Comparison of ENCODE assay signal across 17 cellular contexts in genomic region chr19:2973229-2973628, GRCh38. TPM values are rescaled to one million over a fixed set of nuclear protein-coding genes. Genes with fewer than 3 reads are reported as not detected.
DNase-seq lines count a peak whose midpoint lies in the region; ATAC-seq and TF ChIP-seq lines count a peak whose summit lies in the region.
"Had no signal": no experiment of that assay in that cellular context is flagged by ENCODE, and none has a peak within 500 bp of the region (broad histone marks: within the 10 kb centered on the region; RNA-seq: fewer than 3 reads in every experiment).

No MANE protein-coding gene starts in this region.

- ATAC-seq in Right ventricle myocardium superior (ENCODE audit: poor library complexity) (peak; percentile 27), HG02763 (IDR thresholded peaks at IDR 0.05; ENCODE audit: unreplicated experiment) (no peak)
- ATAC-seq: pancreas, PC-3 had no signal

- intact Hi-C loops in Right ventricle myocardium superior (cut with DNase I) (loop anchor here (5.0 kb wide), 1 partner anchor 54 kb away; the partner anchor contains the start of gene TLE2), ovary (cut with DNase I) (no loop called here)

- no peaks in the 10 kb centered on the region for H3K27me3 ChIP-seq in ovary
- no peaks in the 10 kb centered on the region for H3K27me3 ChIP-seq in tibial nerve
- H3K27me3 ChIP-seq: pancreas had no signal

- 23 to 41% (median 38%) methylated on average over 8 of the region's 8 CpGs for WGBS in ovary, 3 donors
- WGBS in tibial nerve, 2 donors: 44 to 55% methylated on average over 8 of the region's 8 CpGs

- peaks cover 16% of the 10 kb centered on the region for H3K4me1 ChIP-seq in ovary (ENCODE audit: insufficient read depth)
- H3K4me1 ChIP-seq in tibial nerve: peaks cover 0 to 93% (median 48%) of the 10 kb centered on the region in 4 donors

- no peak overlapping the region for H3K4me3 ChIP-seq in coronary artery
- no peak overlapping the region for H3K4me3 ChIP-seq in ovary
- H3K4me3 ChIP-seq in tibial nerve: no peak overlapping the region
- H3K4me3 ChIP-seq: lung, pancreas had no signal

- TF ChIP-seq EP300 in ovary (IDR thresholded peaks at IDR 0.05) (peak; percentile 96), tibial nerve (IDR thresholded peaks at IDR 0.05) (peak; percentile 80 to 83)

- no peaks in the 10 kb centered on the region for H3K36me3 ChIP-seq in ovary
- H3K36me3 ChIP-seq in tibial nerve: no peaks in the 10 kb centered on the region
- H3K36me3 ChIP-seq: pancreas had no signal

- H3K27ac ChIP-seq in coronary artery (peak overlapping the region; percentile 53 to 84), ovary (no peak overlapping the region), tibial nerve (peak overlapping the region in 3 of 4 donors; percentile 19 to 86 (median 83))
- H3K27ac ChIP-seq: HL-60 had no signal

- no peak for DNase-seq in coronary artery (ENCODE audit: low spot score)
- DNase-seq in Right ventricle myocardium superior: peak; percentile 78
- peak in 1 of 5 donors; percentile 63 for DNase-seq in ovary
- DNase-seq in tibial nerve (ENCODE audit: low spot score in 2 of 2): peak in 1 of 2 donors; percentile 66
- DNase-seq in medulla oblongata (ENCODE audit: extremely low spot score): no peak
- DNase-seq in activated effector memory CD4-positive, alpha-beta T cell treated with Interleukin-2 at 50 U/mL for 16 hours: no peak
- DNase-seq: activated CD4-positive, alpha-beta memory T cell treated with anti-CD3 and anti-CD28 coated beads for 36 hours; activated naive CD4-positive, alpha-beta T cell treated with anti-CD3 and anti-CD28 coated beads, Interleukin-2, amount 50 U/mL, for 16 hours; activated T-cell treated with anti-CD3 and anti-CD28 coated beads for 4 hours; DMS79; NCI-H1417 treated with DMSO at 0.1 percent for 48 hours; NCI-H748 treated with DMSO at 0.1 percent for 48 hours; pancreas; PC-3 had no signal

- TF ChIP-seq CTCF in coronary artery (IDR thresholded peaks at IDR 0.05): no peak
- no peak for TF ChIP-seq CTCF in ovary (IDR thresholded peaks at IDR 0.05)
- no peak for TF ChIP-seq CTCF in tibial nerve (IDR thresholded peaks at IDR 0.05)

- no peaks in the 10 kb centered on the region for H3K9me3 ChIP-seq in ovary
- H3K9me3 ChIP-seq in tibial nerve: no peaks in the 10 kb centered on the region
- H3K9me3 ChIP-seq: pancreas had no signal

- TF ChIP-seq POLR2A in ovary (IDR thresholded peaks at IDR 0.05) (no peak), tibial nerve (IDR thresholded peaks at IDR 0.05) (no peak)

RNA-seq across cellular contexts. Expression of gene TLE6, which starts 4.1 kb away (rescaled TPM):
- total RNA-seq in Right ventricle myocardium superior (0.70 TPM), ovary (1 to 10 TPM in 2 of 7 donors, under 1 TPM in 5; 0.41 to 1.2 (median 0.79) TPM), tibial nerve (10 to 100 TPM in 1 of 4 donors, 1 to 10 TPM in 1, under 1 TPM in 2; 0.44 to 13.5 (median 2.7) TPM)
- 1 to 10 TPM in 1 of 2 donors, under 1 TPM in 1; 0.70 to 1.2 TPM for polyA plus RNA-seq in ovary

RNA-seq across cellular contexts. Expression of gene ZNF77, which starts 28.5 kb away (rescaled TPM):
- 2.1 TPM for total RNA-seq in Right ventricle myocardium superior
- total RNA-seq in ovary: 1 to 10 TPM; 3.0 to 7.4 (median 6.1) TPM
- polyA plus RNA-seq in ovary: 1 to 10 TPM; 4.0 to 5.2 TPM
- 1 to 10 TPM; 2.2 to 4.5 (median 3.3) TPM for total RNA-seq in tibial nerve

RNA-seq across cellular contexts. Expression of gene TLE2, which starts 55.9 kb away (rescaled TPM):
- total RNA-seq in Right ventricle myocardium superior (55.7 TPM), ovary (10 to 100 TPM; 31.1 to 43.9 (median 36.4) TPM), tibial nerve (100 to 1,000 TPM in 3 of 4 donors, 10 to 100 TPM in 1; 87.5 to 184 (median 122) TPM)
- polyA plus RNA-seq in ovary: 10 to 100 TPM; 15.1 to 21.4 TPM

Comparison
In these comparisons a context has a peak if more than half of its experiments do, and no peak if none do; other contexts are left out.
1. H3K27ac ChIP-seq: peak in coronary artery (2 of 2) and tibial nerve (3 of 4); none in ovary (0 of 2).